8 cellular contexts compared by ENCODE assay signal in genomic region chr16:69754469-69755310, GRCh38. TPM values are rescaled to one million over a fixed set of nuclear protein-coding genes. Genes with fewer than 3 reads are reported as not detected.
DNase-seq lines count a peak whose midpoint lies in the region; ATAC-seq and TF ChIP-seq lines count a peak whose summit lies in the region.

NOB1 (minus strand) TSS chr16:69754926; CDS start chr16:69754910, 16 bp downstream.

- peak within 1 kb of the TSS; percentile 91 for H3K9ac ChIP-seq in mesenchymal stem cell (ENCODE audit: low read length)

- H3K18ac ChIP-seq in mesenchymal stem cell (ENCODE audit: low read depth in 1 of 2, low read length in 2 of 2) = peak within 1 kb of the TSS; percentile 86 to 90

- peaks cover 2% of the 10 kb centered on the region for H3K27me3 Mint-ChIP-seq in Caco-2 (ENCODE audit: insufficient read depth, unreplicated experiment)
- H3K27me3 Mint-ChIP-seq in effector memory CD8-positive, alpha-beta T cell = peaks cover 0 to 9% of the 10 kb centered on the region in 2 donors

- H3K36me3 ChIP-seq in Caco-2 (ENCODE audit: control insufficient read depth, insufficient read depth, low read length) (peaks cover 4% of the 10 kb centered on the region), mesenchymal stem cell (ENCODE audit: control insufficient read depth in 1 of 2, insufficient read depth in 2 of 2, low read depth in 1 of 2, low read length in 2 of 2) (peaks cover 20 to 26% of the 10 kb centered on the region in 2 experiments)

- H4K91ac ChIP-seq in mesenchymal stem cell (ENCODE audit: low read length) = peak within 1 kb of the TSS; percentile 85

- peak within 1 kb of the TSS; percentile 95 for H4K8ac ChIP-seq in mesenchymal stem cell (ENCODE audit: low read length)

- H2BK120ac ChIP-seq in mesenchymal stem cell (ENCODE audit: low read depth, low read length) = no peak within 1 kb of the TSS

- no peak within 1 kb of the TSS for H2BK5ac ChIP-seq in mesenchymal stem cell (ENCODE audit: low read depth, low read length, poor library complexity, severe bottlenecking)

- H3K4me1 Mint-ChIP-seq in Caco-2 (ENCODE audit: low read depth, unreplicated experiment) = peaks cover 9% of the 10 kb centered on the region
- H3K4me1 Mint-ChIP-seq in effector memory CD8-positive, alpha-beta T cell (ENCODE audit: low read depth in 2 of 2) = peaks cover 27 to 31% of the 10 kb centered on the region in 2 donors

- CTCF ChIA-PET in Caco-2 (lab: Charles Lee) = interaction anchor here (0.5 to 1.9 kb wide), 13 partner anchors 8 to 605 kb away, joined by 3 to 15 read pairs (median 4); partner anchors contain the start of gene NQO1

- H3K27me3 ChIP-seq in Caco-2 (replicated peaks; ENCODE audit: control insufficient read depth, insufficient read depth, low read length) (no peaks in the 10 kb centered on the region), mesenchymal stem cell (ENCODE audit: control insufficient read depth in 1 of 2, insufficient read depth in 1 of 2, low read length in 2 of 2) (no peaks in the 10 kb centered on the region)

- peak; percentile 96 to 99 for TF ChIP-seq CTCF in Caco-2 (IDR thresholded peaks at IDR 0.05; ENCODE audit: insufficient read depth in 1 of 2, low read depth in 1 of 2, low read length in 1 of 2, severe bottlenecking in 1 of 2, unreplicated experiment in 1 of 2)
- TF ChIP-seq CTCF in GM20000 (IDR thresholded peaks at IDR 0.05; ENCODE audit: extremely low read depth, missing control alignments) = peak; percentile 97

- intact Hi-C loops in Caco-2 (cut with micrococcal nuclease; ENCODE audit: unreplicated experiment) = loop anchor here (1.0 kb wide), 3 partner anchors 28 to 358 kb away; partner anchors contain the start of gene NQO1

- peak within 1 kb of the TSS; percentile 46 to 69 for H3K4ac ChIP-seq in mesenchymal stem cell (ENCODE audit: low read depth in 1 of 2, low read length in 2 of 2)

- H2AK5ac ChIP-seq in mesenchymal stem cell (ENCODE audit: low read length, severe bottlenecking) = no peak within 1 kb of the TSS

- H2AFZ ChIP-seq in mesenchymal stem cell (ENCODE audit: low read depth, low read length) = peak within 1 kb of the TSS; percentile 21

- H3K4me1 ChIP-seq in Caco-2 = peaks cover 9% of the 10 kb centered on the region
- H3K4me1 ChIP-seq in mesenchymal stem cell (ENCODE audit: control insufficient read depth, insufficient read depth, low read depth, low read length) = peaks cover 2% of the 10 kb centered on the region

- H3K4me3 ChIP-seq in Caco-2 (ENCODE audit: low read depth, low read length) = peak within 1 kb of the TSS; percentile 74
- H3K4me3 ChIP-seq in mesenchymal stem cell (ENCODE audit: insufficient read depth in 1 of 2, low read depth in 1 of 2, low read length in 2 of 2) = peak within 1 kb of the TSS; percentile 78 to 94

- peak within 1 kb of the TSS; percentile 62 for H3K4me2 ChIP-seq in mesenchymal stem cell (ENCODE audit: low read length, poor library complexity, severe bottlenecking)

- peak within 1 kb of the TSS in 1 of 2 experiments; percentile 46 for H3K23ac ChIP-seq in mesenchymal stem cell (ENCODE audit: low read length in 2 of 2)

- BruUV-seq in Caco-2 (replicated peaks; lab: Mats Ljungman, UMichigan) = no TSS peak

- DNase-seq in Caco-2 = peak; percentile 98 to 99
- peak; percentile 92 for DNase-seq in GM20000 (ENCODE audit: low spot score)
- DNase-seq in HT1080 (ENCODE audit: low read depth) = peak; percentile 94
- peak; percentile 93 to 95 for DNase-seq in NOMO-1 (lab: John Stamatoyannopoulos, UW; ENCODE audit: unreplicated experiment in 2 of 2)
- DNase-seq in activated CD8-positive, alpha-beta memory T cell treated with anti-CD3 and anti-CD28 coated beads for 4 hours (ENCODE audit: low read depth in 2 of 2) = peak; percentile 93 to 94
- DNase-seq in effector memory CD8-positive, alpha-beta T cell = peak; percentile 93 to 97 (median 94)
- DNase-seq in mesenchymal stem cell = peak; percentile 96
- DNase-seq in stimulated activated CD8-positive, alpha-beta memory T cell treated with anti-CD3 and anti-CD28 coated beads, Interleukin-12 subunit alpha, Interleukin-12 subunit beta, amount 100 ng/mL, for 4 hours (ENCODE audit: low read depth) = peak; percentile 96

- peak within 1 kb of the TSS; percentile 99 for H3K27ac Mint-ChIP-seq in Caco-2 (ENCODE audit: unreplicated experiment)
- peak within 1 kb of the TSS; percentile 96 to 100 for H3K27ac Mint-ChIP-seq in effector memory CD8-positive, alpha-beta T cell

- peaks cover 54% of the 10 kb centered on the region for H3K36me3 Mint-ChIP-seq in Caco-2 (ENCODE audit: insufficient read depth, unreplicated experiment)
- peaks cover 42% of the 10 kb centered on the region for H3K36me3 Mint-ChIP-seq in effector memory CD8-positive, alpha-beta T cell (ENCODE audit: insufficient read depth)

- no peaks in the 10 kb centered on the region for H3K9me3 ChIP-seq in Caco-2
- H3K9me3 ChIP-seq in mesenchymal stem cell (ENCODE audit: control insufficient read depth, low read length) = no peaks in the 10 kb centered on the region

- no peak within 1 kb of the TSS for H2BK12ac ChIP-seq in mesenchymal stem cell (ENCODE audit: low read length in 2 of 2)

- H3K9me3 Mint-ChIP-seq in Caco-2 (ENCODE audit: unreplicated experiment) = no peaks in the 10 kb centered on the region
- H3K9me3 Mint-ChIP-seq in effector memory CD8-positive, alpha-beta T cell = no peaks in the 10 kb centered on the region

- H3K4me3 Mint-ChIP-seq in Caco-2 (ENCODE audit: unreplicated experiment) = peak within 1 kb of the TSS; percentile 96
- H3K4me3 Mint-ChIP-seq in effector memory CD8-positive, alpha-beta T cell = peak within 1 kb of the TSS; percentile 98 to 100

- peak within 1 kb of the TSS in 1 of 2 experiments; percentile 72 for H3K14ac ChIP-seq in mesenchymal stem cell (ENCODE audit: low read length in 2 of 2)

- peak; percentile 97 for ATAC-seq in effector memory CD8-positive, alpha-beta T cell (replicated peaks)

- under 1% methylated on average over 55 of the region's 58 CpGs for WGBS in mesenchymal stem cell

- no peak within 1 kb of the TSS for H2BK15ac ChIP-seq in mesenchymal stem cell (ENCODE audit: low read depth, poor library complexity, severe bottlenecking)

- H3K27ac ChIP-seq in mesenchymal stem cell (ENCODE audit: low read length, poor library complexity, severe bottlenecking) = peak within 1 kb of the TSS; percentile 13

- peaks cover 6% of the 10 kb centered on the region for H3K79me1 ChIP-seq in mesenchymal stem cell (replicated peaks; ENCODE audit: low read length, poor library complexity, severe bottlenecking)

- POLR2A ChIA-PET in Caco-2 (lab: Charles Lee) = interaction anchor here (0.6 to 2.5 kb wide), 13 partner anchors 8 to 414 kb away, joined by 3 to 31 read pairs (median 4); partner anchors contain the start of genes NQO1 and WWP2

RNA-seq across cellular contexts. Expression of gene NOB1, which starts in this region (rescaled TPM):
- 115 and 120 TPM in 2 replicates for total RNA-seq in Caco-2 (2022)
- total RNA-seq in HT1080 (2014; rRNA removed; shearing (Covaris generic)) = 35.4 and 42.5 TPM in 2 replicates
- polyA plus RNA-seq in HT1080 (2015; cell fraction: cytosol; rRNA removed) = 98.5 and 110 TPM in 2 replicates
- 83.8 and 85.0 TPM in 2 replicates for polyA plus RNA-seq in HT1080 (2015; cell fraction: nucleus; rRNA removed)
- polyA plus RNA-seq in mesenchymal stem cell (2013, experiment 1 of 2) = 42.8 TPM
- polyA plus RNA-seq in mesenchymal stem cell (2013, experiment 2 of 2) = 41.7 TPM

Comparison
In these comparisons a context has a peak if more than half of its experiments do, and no peak if none do; other contexts are left out.
1. Peak in every context shown above with its lines: DNase-seq, ATAC-seq, H3K4me3 ChIP-seq and H3K27ac ChIP-seq.